Comparison of ENCODE assay signal across 8 cellular contexts in genomic region chr12:29782821-29783772, GRCh38. TPM values are rescaled to one million over a fixed set of nuclear protein-coding genes. Genes with fewer than 3 reads are reported as not detected.
DNase-seq lines count a peak whose midpoint lies in the region; ATAC-seq and TF ChIP-seq lines count a peak whose summit lies in the region.

No MANE protein-coding gene starts in this region.

- no peaks in the 10 kb centered on the region for H3K9me3 ChIP-seq in breast epithelium

- ATAC-seq in GM21529 (IDR thresholded peaks at IDR 0.05; ENCODE audit: unreplicated experiment): peak; percentile 18

- peaks cover 53% of the 10 kb centered on the region for H3K27me3 Mint-ChIP-seq in stimulated activated naive CD8-positive, alpha-beta T cell treated with anti-CD3 and anti-CD28 coated beads, Interleukin-15, Interleukin-2, amounts not matched to agents 100 ng/mL and 50 ng/mL, for 24 hours
- H3K27me3 Mint-ChIP-seq in activated naive CD4-positive, alpha-beta T cell treated with anti-CD3 and anti-CD28 coated beads for 36 hours (ENCODE audit: low read depth): peaks cover 43% of the 10 kb centered on the region

- H3K4me1 Mint-ChIP-seq in stimulated activated naive CD8-positive, alpha-beta T cell treated with anti-CD3 and anti-CD28 coated beads, Interleukin-15, Interleukin-2, amounts not matched to agents 100 ng/mL and 50 ng/mL, for 24 hours (ENCODE audit: low read depth): peaks cover 13% of the 10 kb centered on the region
- H3K4me1 Mint-ChIP-seq in activated naive CD4-positive, alpha-beta T cell treated with anti-CD3 and anti-CD28 coated beads for 36 hours (ENCODE audit: low read depth): peaks cover 15% of the 10 kb centered on the region

- peaks cover 0 to 23% of the 10 kb centered on the region in 2 donors for H3K27me3 ChIP-seq in breast epithelium

- no peaks in the 10 kb centered on the region for H3K9me3 Mint-ChIP-seq in stimulated activated naive CD8-positive, alpha-beta T cell treated with anti-CD3 and anti-CD28 coated beads, Interleukin-15, Interleukin-2, amounts not matched to agents 100 ng/mL and 50 ng/mL, for 24 hours
- H3K9me3 Mint-ChIP-seq in activated naive CD4-positive, alpha-beta T cell treated with anti-CD3 and anti-CD28 coated beads for 36 hours: peaks cover 3% of the 10 kb centered on the region

- H3K4me3 ChIP-seq in breast epithelium: peak overlapping the region; percentile 52 to 81 (median 68)

- in situ Hi-C loops in Caki2 (cut with HindIII; ENCODE audit: low pct_unique_long_range_greater_than_20kb, low sequenced_read_pairs): no loop called here

- intact Hi-C loops in breast epithelium (cut with DNase I; ENCODE audit: low total_unique reads): no loop called here
- intact Hi-C loops in activated naive CD4-positive, alpha-beta T cell treated with anti-CD3 and anti-CD28 coated beads for 36 hours (cut with micrococcal nuclease): no loop called here

- H3K36me3 Mint-ChIP-seq in stimulated activated naive CD8-positive, alpha-beta T cell treated with anti-CD3 and anti-CD28 coated beads, Interleukin-15, Interleukin-2, amounts not matched to agents 100 ng/mL and 50 ng/mL, for 24 hours (ENCODE audit: low read depth): no peaks in the 10 kb centered on the region
- H3K36me3 Mint-ChIP-seq in activated naive CD4-positive, alpha-beta T cell treated with anti-CD3 and anti-CD28 coated beads for 36 hours (ENCODE audit: low read depth): no peaks in the 10 kb centered on the region

- H3K27ac Mint-ChIP-seq in stimulated activated naive CD8-positive, alpha-beta T cell treated with anti-CD3 and anti-CD28 coated beads, Interleukin-15, Interleukin-2, amounts not matched to agents 100 ng/mL and 50 ng/mL, for 24 hours: no peak overlapping the region
- H3K27ac Mint-ChIP-seq in activated naive CD4-positive, alpha-beta T cell treated with anti-CD3 and anti-CD28 coated beads for 36 hours: no peak overlapping the region

- peaks cover 0 to 6% of the 10 kb centered on the region in 2 donors for H3K4me1 ChIP-seq in breast epithelium

- DNase-seq in Caki2 (ENCODE audit: low read depth) (peak; percentile 59), NCI-H128 (lab: John Stamatoyannopoulos, UW; ENCODE audit: unreplicated experiment) (peak; percentile 29), breast epithelium (ENCODE audit: low spot score in 2 of 2) (peak in 1 of 2 donors; percentile 53), kidney tubule cell (ENCODE audit: low spot score) (peak; percentile 2), NCI-H226 (no peak)
- DNase-seq in activated naive CD4-positive, alpha-beta T cell treated with anti-CD3 and anti-CD28 coated beads for 36 hours: no peak

- CTCF ChIA-PET in activated naive CD4-positive, alpha-beta T cell treated with anti-CD3 and anti-CD28 coated beads for 36 hours (lab: Charles Lee): no interaction called here

- H3K27ac ChIP-seq in breast epithelium: peak overlapping the region; percentile 73 to 88

- H3K36me3 ChIP-seq in breast epithelium: no peaks in the 10 kb centered on the region

- no peak for TF ChIP-seq CTCF in breast epithelium (IDR thresholded peaks at IDR 0.05)

- no peak for TF ChIP-seq POLR2A in breast epithelium (IDR thresholded peaks at IDR 0.05)

- H3K4me3 Mint-ChIP-seq in stimulated activated naive CD8-positive, alpha-beta T cell treated with anti-CD3 and anti-CD28 coated beads, Interleukin-15, Interleukin-2, amounts not matched to agents 100 ng/mL and 50 ng/mL, for 24 hours: peak overlapping the region; percentile 26
- H3K4me3 Mint-ChIP-seq in activated naive CD4-positive, alpha-beta T cell treated with anti-CD3 and anti-CD28 coated beads for 36 hours: no peak overlapping the region

RNA-seq across cellular contexts. Expression of gene TMTC1, which starts 0.6 kb away (rescaled TPM):
- 3.2 TPM in 2 replicates for total RNA-seq in Caki2 (2014; rRNA removed; shearing (Covaris generic); ENCODE audit: low replicate concordance)
- 10 to 100 TPM; 49.9 to 87.2 (median 71.8) TPM for total RNA-seq in breast epithelium
- not detected for total RNA-seq in activated naive CD4-positive, alpha-beta T cell treated with anti-CD3 and anti-CD28 coated beads for 36 hours

Comparison
In these comparisons a context has a peak if more than half of its experiments do, and no peak if none do; other contexts are left out.
1. DNase-seq: peak in Caki2 (single experiment), NCI-H128 (single experiment) and kidney tubule cell (single experiment); none in NCI-H226 (single experiment) and activated naive CD4-positive, alpha-beta T cell treated with anti-CD3 and anti-CD28 coated beads for 36 hours (single experiment).
2. RNA of gene TMTC1, which starts 0.6 kb away (total RNA-seq): 49.9 to 87.2 TPM in breast epithelium; 3.2 TPM in Caki2 and not detected in activated naive CD4-positive, alpha-beta T cell treated with anti-CD3 and anti-CD28 coated beads for 36 hours; every median in the first group is over 10 times any median in the second.